8 cellular contexts compared by ENCODE assay signal in the genomic region with DNA sequence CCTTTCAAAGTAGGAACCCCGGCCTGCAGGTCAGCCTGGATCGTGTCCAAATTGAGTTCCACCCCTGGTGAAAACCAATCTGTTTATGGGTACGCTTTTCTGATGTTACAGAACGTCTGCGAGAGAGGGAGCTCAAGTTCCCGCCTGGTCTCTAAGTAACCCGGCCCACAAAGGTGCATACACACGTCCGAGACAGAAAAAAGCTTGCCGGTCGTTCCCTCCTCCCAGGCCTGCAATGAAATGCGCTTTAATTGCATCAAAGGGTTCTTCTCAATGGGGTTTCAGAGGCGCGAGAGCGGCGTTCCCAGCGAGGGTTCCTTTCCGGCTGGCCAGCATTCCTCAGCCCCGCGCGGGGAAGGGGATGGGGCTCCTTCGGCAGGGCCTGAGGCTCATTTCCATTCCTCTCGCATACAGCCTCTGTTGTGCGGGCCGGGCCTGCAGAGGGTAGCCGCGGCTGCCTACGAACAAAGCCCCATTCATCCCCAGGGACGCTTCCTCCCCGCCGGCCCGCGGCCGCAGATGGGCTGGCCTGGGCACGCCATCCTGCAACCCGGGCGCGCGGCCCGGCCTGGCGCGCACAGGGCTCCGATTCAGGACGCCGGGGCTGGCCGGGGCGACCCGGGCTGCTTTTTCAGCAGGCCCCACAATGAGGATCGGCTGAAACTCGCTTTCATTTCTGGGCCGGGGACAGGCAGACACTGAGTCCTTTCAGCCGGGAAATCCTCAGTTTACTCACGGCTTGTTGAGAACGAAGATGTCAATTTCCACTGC.
A peak's percentile ranks its signal among the peaks of the same experiment; 100 is the strongest.
DNase-seq lines count a peak whose midpoint lies in the region; ATAC-seq and TF ChIP-seq lines count a peak whose summit lies in the region.

No MANE protein-coding gene starts in this region.

- H2AFZ ChIP-seq in KMS-11 (ENCODE audit: low read depth) = peak overlapping the region; percentile 96

- H3K27me3 ChIP-seq in KMS-11 (ENCODE audit: insufficient read depth, low read depth) (no peaks in the 10 kb centered on the region), testis (no peaks in the 10 kb centered on the region)

- H3K36me3 Mint-ChIP-seq in activated CD4-positive, alpha-beta T cell treated with anti-CD3 and anti-CD28 coated beads, Interleukin-2, amount 10 ng/mL, durations not matched to agents 24 days and 14 days (ENCODE audit: low read depth) = no peaks in the 10 kb centered on the region
- no peaks in the 10 kb centered on the region for H3K36me3 Mint-ChIP-seq in memory B cell

- intact Hi-C loops in activated CD4-positive, alpha-beta T cell treated with anti-CD3 and anti-CD28 coated beads, Interleukin-2, amount 10 ng/mL, durations not matched to agents 24 days and 14 days (cut with micrococcal nuclease) = loop anchor here (10.0 kb wide), 1 partner anchor 182 kb away; a partner anchor contains a TSS
- intact Hi-C loops in testis (cut with DNase I; ENCODE audit: low total_unique reads) = loop anchor here (10.0 kb wide), 1 partner anchor 182 kb away; a partner anchor contains a TSS

- no peaks in the 10 kb centered on the region for H4K20me1 ChIP-seq in KMS-11 (ENCODE audit: insufficient read depth)

- H3K4me2 ChIP-seq in KMS-11 = peak overlapping the region; percentile 98

- H3K27ac ChIP-seq in KMS-11 = peak overlapping the region; percentile 99
- H3K27ac ChIP-seq in testis = peak overlapping the region; percentile 82 to 93

- peaks cover 61% of the 10 kb centered on the region for H3K4me1 ChIP-seq in KMS-11 (ENCODE audit: low read depth, poor library complexity, severe bottlenecking)
- peaks cover 21% of the 10 kb centered on the region for H3K4me1 ChIP-seq in testis

- H3K4me3 ChIP-seq in KMS-11 (IDR thresholded peaks at IDR 0.05; ENCODE audit: insufficient read depth, low read depth, low read length) (no peak overlapping the region), testis (peak overlapping the region; percentile 55 to 76)

- no peaks in the 10 kb centered on the region for H3K9me3 Mint-ChIP-seq in activated CD4-positive, alpha-beta T cell treated with anti-CD3 and anti-CD28 coated beads, Interleukin-2, amount 10 ng/mL, durations not matched to agents 24 days and 14 days
- H3K9me3 Mint-ChIP-seq in memory B cell = no peaks in the 10 kb centered on the region

- WGBS in testis, 2 donors = 0% methylated on average over 17 to 34 of the region's 54 CpGs

- H3K27ac Mint-ChIP-seq in activated CD4-positive, alpha-beta T cell treated with anti-CD3 and anti-CD28 coated beads, Interleukin-2, amount 10 ng/mL, durations not matched to agents 24 days and 14 days = no peak overlapping the region
- H3K27ac Mint-ChIP-seq in memory B cell = no peak overlapping the region

- TF ChIP-seq CTCF in KMS-11 (conservative IDR thresholded peaks at IDR 0.05; ENCODE audit: low read depth, low read length) (peak; percentile 47), testis (IDR thresholded peaks at IDR 0.05) (peak in 1 of 3 experiments; percentile 5)

- peak; percentile 79 for ATAC-seq in memory B cell (ENCODE audit: low read depth)

- DNase-seq in activated CD4-positive, alpha-beta T cell treated with anti-CD3 and anti-CD28 coated beads, Interleukin-2, amount 10 ng/mL, durations not matched to agents 24 days and 14 days = peak; percentile 72
- DNase-seq in activated CD4-positive, alpha-beta T cell treated with anti-CD3 and anti-CD28 coated beads, Interleukin-2, amount 50 U/mL, for 4 hours = no peak
- DNase-seq in H4 (ENCODE audit: low spot score) (peak; percentile 78), UCSD-AML1 (lab: John Stamatoyannopoulos, UW; ENCODE audit: unreplicated experiment) (peak; percentile 60), epidermal melanocyte (ENCODE audit: insufficient read length, low spot score) (peak; percentile 51), memory B cell (ENCODE audit: low spot score in 2 of 2) (peak; percentile 25 to 34), testis (peak; percentile 78)

- TF ChIP-seq POLR2A in testis (IDR thresholded peaks at IDR 0.05) = no peak

- H3K27me3 Mint-ChIP-seq in activated CD4-positive, alpha-beta T cell treated with anti-CD3 and anti-CD28 coated beads, Interleukin-2, amount 10 ng/mL, durations not matched to agents 24 days and 14 days = peaks cover 74% of the 10 kb centered on the region
- no peaks in the 10 kb centered on the region for H3K27me3 Mint-ChIP-seq in memory B cell

- peaks cover 22% of the 10 kb centered on the region for H3K4me1 Mint-ChIP-seq in activated CD4-positive, alpha-beta T cell treated with anti-CD3 and anti-CD28 coated beads, Interleukin-2, amount 10 ng/mL, durations not matched to agents 24 days and 14 days
- H3K4me1 Mint-ChIP-seq in memory B cell = peaks cover 25% of the 10 kb centered on the region

- H3K79me2 ChIP-seq in KMS-11 (ENCODE audit: insufficient read depth, low read depth) = no peaks in the 10 kb centered on the region

- peak overlapping the region; percentile 63 for H3K4me3 Mint-ChIP-seq in activated CD4-positive, alpha-beta T cell treated with anti-CD3 and anti-CD28 coated beads, Interleukin-2, amount 10 ng/mL, durations not matched to agents 24 days and 14 days
- H3K4me3 Mint-ChIP-seq in memory B cell = peak overlapping the region; percentile 83

- no peaks in the 10 kb centered on the region for H3K36me3 ChIP-seq in KMS-11 (ENCODE audit: insufficient read depth)
- H3K36me3 ChIP-seq in testis (ENCODE audit: low read depth, missing control alignments) = no peaks in the 10 kb centered on the region

- H3K9ac ChIP-seq in KMS-11 = peak overlapping the region; percentile 97

- H3K9me3 ChIP-seq in testis = no peaks in the 10 kb centered on the region

Comparison
In these comparisons a context has a peak if more than half of its experiments do, and no peak if none do; other contexts are left out.
1. DNase-seq: peak in activated CD4-positive, alpha-beta T cell treated with anti-CD3 and anti-CD28 coated beads, Interleukin-2, amount 10 ng/mL, durations not matched to agents 24 days and 14 days (single experiment), H4 (single experiment), UCSD-AML1 (single experiment), epidermal melanocyte (single experiment), memory B cell (2 of 2) and testis (single experiment); none in activated CD4-positive, alpha-beta T cell treated with anti-CD3 and anti-CD28 coated beads, Interleukin-2, amount 50 U/mL, for 4 hours (0 of 2).